8 cellular contexts compared by ENCODE assay signal in genomic region chr11:34512810-34513673, GRCh38.
DNase-seq lines count a peak whose midpoint lies in the region; ATAC-seq and TF ChIP-seq lines count a peak whose summit lies in the region.

No MANE protein-coding gene starts in this region.

- no peaks in the 10 kb centered on the region for H3K27me3 ChIP-seq in OCI-LY1 (ENCODE audit: insufficient read depth, low read length)

- TF ChIP-seq CTCF in OCI-LY1 (IDR thresholded peaks at IDR 0.05; ENCODE audit: low read length), result peak; percentile 79

- no peaks in the 10 kb centered on the region for H3K9me3 ChIP-seq in OCI-LY1 (ENCODE audit: low read length)

- no peaks in the 10 kb centered on the region for H3K4me1 ChIP-seq in OCI-LY1 (ENCODE audit: insufficient read depth, low read length, severe bottlenecking)

- ATAC-seq in GM18858 (IDR thresholded peaks at IDR 0.05; ENCODE audit: unreplicated experiment) (peak; percentile 85), HG03135 (IDR thresholded peaks at IDR 0.05; ENCODE audit: unreplicated experiment) (peak; percentile 85), HG03097 (IDR thresholded peaks at IDR 0.05; ENCODE audit: low FRiP score, unreplicated experiment) (no peak)

- no peak overlapping the region for H2AFZ ChIP-seq in OCI-LY1 (ENCODE audit: low read length)

- H3F3A ChIP-seq in OCI-LY1 (ENCODE audit: insufficient read depth, low read length), result no peaks in the 10 kb centered on the region

- H3K9ac ChIP-seq in OCI-LY1 (ENCODE audit: low read length), result no peak overlapping the region

- H3K4me3 ChIP-seq in OCI-LY1 (ENCODE audit: low read depth, low read length, poor library complexity, severe bottlenecking), result no peak overlapping the region

- H3K79me2 ChIP-seq in OCI-LY1 (ENCODE audit: insufficient read depth, low read length), result no peaks in the 10 kb centered on the region

- no peak overlapping the region for H3K27ac ChIP-seq in OCI-LY1 (ENCODE audit: low read depth, low read length, poor library complexity, severe bottlenecking)

- no peak overlapping the region for H3K4me2 ChIP-seq in OCI-LY1 (ENCODE audit: low read length)

- H3K9me2 ChIP-seq in OCI-LY1 (ENCODE audit: low read depth, low read length), result no peaks in the 10 kb centered on the region

- H3K36me3 ChIP-seq in OCI-LY1 (ENCODE audit: insufficient read depth, low read length), result no peaks in the 10 kb centered on the region

- H4K20me1 ChIP-seq in OCI-LY1 (ENCODE audit: insufficient read depth, low read length), result no peaks in the 10 kb centered on the region

- peak; percentile 31 to 59 for DNase-seq in AML-193 (lab: John Stamatoyannopoulos, UW)
- peak; percentile 27 for DNase-seq in activated T-cell treated with anti-CD3 and anti-CD28 coated beads for 4 hours
- peak; percentile 13 for DNase-seq in fibroblast of the conjunctiva (ENCODE audit: low read depth)
- peak in 42 of 56 donors; percentile 2 to 68 (median 19) for DNase-seq in nucleus accumbens (lab: John Stamatoyannopoulos, UW)
